8 cellular contexts compared by ENCODE assay signal in genomic region chr1:202998836-202999750, GRCh38. TPM values are rescaled to one million over a fixed set of nuclear protein-coding genes. Genes with fewer than 3 reads are reported as not detected.
DNase-seq lines count a peak whose midpoint lies in the region; ATAC-seq and TF ChIP-seq lines count a peak whose summit lies in the region.

No MANE protein-coding gene starts in this region.

- H3K27ac Mint-ChIP-seq in activated CD4-positive, alpha-beta T cell treated with anti-CD3 and anti-CD28 coated beads, Interleukin-2, amount 10 ng/mL, durations not matched to agents 24 days and 14 days, result no peak overlapping the region

- intact Hi-C loops in activated CD4-positive, alpha-beta T cell treated with anti-CD3 and anti-CD28 coated beads, Interleukin-2, amount 10 ng/mL, durations not matched to agents 24 days and 14 days (cut with micrococcal nuclease), result loop anchor here (1.0 to 5.0 kb wide), 3 partner anchors 32 to 112 kb away; partner anchors contain the start of genes CYB5R1, KLHL12 and RABIF

- peak overlapping the region; percentile 62 for H3K4me3 Mint-ChIP-seq in activated CD4-positive, alpha-beta T cell treated with anti-CD3 and anti-CD28 coated beads, Interleukin-2, amount 10 ng/mL, durations not matched to agents 24 days and 14 days

- H3K36me3 Mint-ChIP-seq in activated CD4-positive, alpha-beta T cell treated with anti-CD3 and anti-CD28 coated beads, Interleukin-2, amount 10 ng/mL, durations not matched to agents 24 days and 14 days (ENCODE audit: low read depth), result no peaks in the 10 kb centered on the region

- peaks cover 17% of the 10 kb centered on the region for H3K4me1 Mint-ChIP-seq in activated CD4-positive, alpha-beta T cell treated with anti-CD3 and anti-CD28 coated beads, Interleukin-2, amount 10 ng/mL, durations not matched to agents 24 days and 14 days

- no peaks in the 10 kb centered on the region for H3K9me3 Mint-ChIP-seq in activated CD4-positive, alpha-beta T cell treated with anti-CD3 and anti-CD28 coated beads, Interleukin-2, amount 10 ng/mL, durations not matched to agents 24 days and 14 days

- in situ Hi-C loops in ACHN (cut with HindIII; ENCODE audit: low pct_ligation_motif_present, low pct_unique_long_range_greater_than_20kb, low sequenced_read_pairs) (no loop called here), GM13976 (cut with MboI; ENCODE audit: low sequenced_read_pairs, unreplicated experiment) (loop anchor here (25.0 kb wide), 1 partner anchor 237 kb away; no protein-coding TSS in a partner anchor)

- peak; percentile 60 for TF ChIP-seq CTCF in GM13976 (IDR thresholded peaks at IDR 0.05; ENCODE audit: borderline replicate concordance, control extremely low read depth, extremely low read depth, insufficient read depth, missing control alignments)

- no peak for ATAC-seq in GM19324 (IDR thresholded peaks at IDR 0.05; ENCODE audit: low FRiP score, unreplicated experiment)

- DNase-seq in ACHN, result peak; percentile 66
- peak; percentile 61 for DNase-seq in GM13976 (ENCODE audit: low spot score)
- DNase-seq in NCI-H226, result peak; percentile 24
- peak; percentile 90 for DNase-seq in activated CD4-positive, alpha-beta T cell treated with anti-CD3 and anti-CD28 coated beads, Interleukin-2, amount 10 ng/mL, durations not matched to agents 24 days and 14 days
- peak; percentile 78 for DNase-seq in dermis blood vessel endothelial cell
- peak; percentile 71 for DNase-seq in myocyte (ENCODE audit: low read depth)
- peak; percentile 38 for DNase-seq in stimulated activated naive CD4-positive, alpha-beta T cell treated with Interleukin-2 at 50 U/mL for 16 hours (lab: John Stamatoyannopoulos, UW)

- peaks cover 30% of the 10 kb centered on the region for H3K27me3 Mint-ChIP-seq in activated CD4-positive, alpha-beta T cell treated with anti-CD3 and anti-CD28 coated beads, Interleukin-2, amount 10 ng/mL, durations not matched to agents 24 days and 14 days

RNA-seq across cellular contexts. Expression of gene TMEM183A, which starts 8.1 kb away (rescaled TPM):
- 77.7 and 82.8 TPM in 2 replicates for total RNA-seq in activated CD4-positive, alpha-beta T cell treated with anti-CD3 and anti-CD28 coated beads, Interleukin-2, amount 10 ng/mL, durations not matched to agents 24 days and 14 days
- total RNA-seq in dermis blood vessel endothelial cell (95.8 and 124 TPM in 2 replicates), myocyte (90.5 and 108 TPM in 2 replicates)
- polyA plus RNA-seq in myocyte (2012), result 59.0 TPM

RNA-seq across cellular contexts. Expression of gene PPFIA4, which starts 27.2 kb away (rescaled TPM):
- 34.2 and 35.1 TPM in 2 replicates for total RNA-seq in activated CD4-positive, alpha-beta T cell treated with anti-CD3 and anti-CD28 coated beads, Interleukin-2, amount 10 ng/mL, durations not matched to agents 24 days and 14 days
- total RNA-seq in dermis blood vessel endothelial cell (0.14 and 0.17 TPM in 2 replicates), myocyte (122 and 180 TPM in 2 replicates)
- 110 TPM for polyA plus RNA-seq in myocyte (2012)

RNA-seq across cellular contexts. Expression of gene CYB5R1, which starts 32.0 kb away (rescaled TPM):
- total RNA-seq in activated CD4-positive, alpha-beta T cell treated with anti-CD3 and anti-CD28 coated beads, Interleukin-2, amount 10 ng/mL, durations not matched to agents 24 days and 14 days, result 18.0 and 19.9 TPM in 2 replicates
- total RNA-seq in dermis blood vessel endothelial cell (36.1 and 40.0 TPM in 2 replicates), myocyte (784 and 884 TPM in 2 replicates)
- 508 TPM for polyA plus RNA-seq in myocyte (2012)

RNA-seq across cellular contexts. Expression of gene ADIPOR1, which starts 41.0 kb away (rescaled TPM):
- total RNA-seq in activated CD4-positive, alpha-beta T cell treated with anti-CD3 and anti-CD28 coated beads, Interleukin-2, amount 10 ng/mL, durations not matched to agents 24 days and 14 days, result 86.7 and 92.1 TPM in 2 replicates
- total RNA-seq in dermis blood vessel endothelial cell (134 and 137 TPM in 2 replicates), myocyte (166 and 230 TPM in 2 replicates)
- 125 TPM for polyA plus RNA-seq in myocyte (2012)

Comparison
In these comparisons a context has a peak if more than half of its experiments do, and no peak if none do; other contexts are left out.
1. DNase-seq: peak in every context shown above with its lines; median percentile 90 in activated CD4-positive, alpha-beta T cell treated with anti-CD3 and anti-CD28 coated beads, Interleukin-2, amount 10 ng/mL, durations not matched to agents 24 days and 14 days; 78 in dermis blood vessel endothelial cell; 71 in myocyte; 66 in ACHN; 61 in GM13976; 38 in stimulated activated naive CD4-positive, alpha-beta T cell treated with Interleukin-2 at 50 U/mL for 16 hours; 24 in NCI-H226.
2. RNA of gene PPFIA4, which starts 27.2 kb away (total RNA-seq): 122 to 180 TPM in myocyte and 34.2 to 35.1 TPM in activated CD4-positive, alpha-beta T cell treated with anti-CD3 and anti-CD28 coated beads, Interleukin-2, amount 10 ng/mL, durations not matched to agents 24 days and 14 days; 0.14 to 0.17 TPM in dermis blood vessel endothelial cell; every median in the first group is over 10 times any median in the second.
3. RNA of gene CYB5R1, which starts 32.0 kb away (total RNA-seq): 784 to 884 TPM in myocyte; 36.1 to 40.0 TPM in dermis blood vessel endothelial cell and 18.0 to 19.9 TPM in activated CD4-positive, alpha-beta T cell treated with anti-CD3 and anti-CD28 coated beads, Interleukin-2, amount 10 ng/mL, durations not matched to agents 24 days and 14 days; every median in the first group is over 10 times any median in the second.